Comparison of ENCODE assay signal across 16 cellular contexts in the genomic region with DNA sequence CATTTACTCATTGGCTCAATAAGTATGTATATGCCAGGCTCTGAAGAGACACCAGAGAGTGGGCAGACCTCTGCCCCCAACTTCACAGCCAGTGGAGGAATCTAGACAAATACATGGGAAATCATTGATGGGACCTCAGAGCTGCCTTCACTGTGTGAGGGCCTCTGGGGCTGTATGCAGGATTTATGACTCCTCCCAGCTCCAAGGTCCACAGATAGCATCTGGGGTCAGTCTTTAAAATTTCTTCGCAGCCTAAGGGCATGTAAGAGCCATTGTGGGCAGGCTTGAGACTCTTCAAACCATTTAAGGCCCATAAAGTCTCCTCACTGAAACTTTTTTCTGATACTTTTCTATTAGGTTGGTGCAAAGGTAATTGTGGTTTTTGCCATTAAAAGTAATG.
DNase-seq lines count a peak whose midpoint lies in the region; ATAC-seq and TF ChIP-seq lines count a peak whose summit lies in the region.
"Had no signal": no experiment of that assay in that cellular context is flagged by ENCODE, and none has a peak within 500 bp of the region (broad histone marks: within the 10 kb centered on the region; RNA-seq: fewer than 3 reads in every experiment).

No MANE protein-coding gene starts in this region.

- H3K4me2 ChIP-seq in BLaER1 treated with 17β-estradiol and CSF1 and Interleukin-3, amounts not matched to agents 10 nM and 100 nM, result peak overlapping the region; percentile 16 to 67 (median 60); a peak in 20 of 22 replicates

- no peaks in the 10 kb centered on the region for H3K27me3 ChIP-seq in BLaER1 treated with 17β-estradiol and CSF1 and Interleukin-3, amounts not matched to agents 10 nM and 100 nM

- H3K9me3 ChIP-seq in BLaER1 treated with 17β-estradiol and CSF1 and Interleukin-3, amounts not matched to agents 10 nM and 100 nM (replicated peaks in 1 of 11), result peaks cover 0 to 5% (median 0%) of the 10 kb centered on the region in 11 experiments; a peak in 1 of 22 replicates
- H3K9me3 ChIP-seq in mucosa of descending colon, result no peaks in the 10 kb centered on the region
- H3K9me3 ChIP-seq: HAP-1 had no signal

- no peak overlapping the region for H3K4me3 Mint-ChIP-seq in activated T-helper 17 cell treated with anti-CD3 and anti-CD28 coated beads, Interleukin-2, amount 50 U/mL, for 72 hours
- H3K4me3 Mint-ChIP-seq: CD4-positive, alpha-beta T cell had no signal

- no peak for TF ChIP-seq CTCF in mucosa of descending colon (IDR thresholded peaks at IDR 0.05)

- no peaks in the 10 kb centered on the region for H4K20me1 ChIP-seq in BLaER1 treated with 17β-estradiol and CSF1 and Interleukin-3, amounts not matched to agents 10 nM and 100 nM

- DNase-seq in ELF-1 (ENCODE audit: low read depth, low spot score) (peak; percentile 26), mucosa of descending colon (peak in 1 of 3 donors; percentile 22), SK-N-DZ (ENCODE audit: low spot score) (no peak), UCSD-AML1 (lab: John Stamatoyannopoulos, UW; ENCODE audit: unreplicated experiment) (no peak), NCI-H1105 (lab: John Stamatoyannopoulos, UW) (no peak)
- DNase-seq: CD4-positive, alpha-beta T cell; DMS153; DMS79; GM23248; IMR-90 had no signal

- H3K27ac ChIP-seq in BLaER1 treated with 17β-estradiol and CSF1 and Interleukin-3, amounts not matched to agents 10 nM and 100 nM, result no peak overlapping the region
- H3K27ac ChIP-seq: C4-2B, GM23248 had no signal

- intact Hi-C loops in mucosa of descending colon (cut with DNase I, micrococcal nuclease), result no loop called here

- H3K36me3 Mint-ChIP-seq in activated T-helper 17 cell treated with anti-CD3 and anti-CD28 coated beads, Interleukin-2, amount 50 U/mL, for 72 hours (ENCODE audit: low read depth), result no peaks in the 10 kb centered on the region

- no peaks in the 10 kb centered on the region for H3K27me3 Mint-ChIP-seq in activated T-helper 17 cell treated with anti-CD3 and anti-CD28 coated beads, Interleukin-2, amount 50 U/mL, for 72 hours
- H3K27me3 Mint-ChIP-seq: B cell; CD4-positive, alpha-beta T cell had no signal

- H3K4me1 ChIP-seq in BLaER1 treated with 17β-estradiol and CSF1 and Interleukin-3, amounts not matched to agents 10 nM and 100 nM, result peaks cover 15 to 45% (median 32%) of the 10 kb centered on the region in 10 experiments
- peaks cover 3% of the 10 kb centered on the region for H3K4me1 ChIP-seq in mucosa of descending colon (ENCODE audit: low read depth)

- H3K9me3 Mint-ChIP-seq in activated T-helper 17 cell treated with anti-CD3 and anti-CD28 coated beads, Interleukin-2, amount 50 U/mL, for 72 hours, result no peaks in the 10 kb centered on the region
- H3K9me3 Mint-ChIP-seq: CD4-positive, alpha-beta T cell had no signal

- H3K36me3 ChIP-seq in BLaER1 treated with 17β-estradiol and CSF1 and Interleukin-3, amounts not matched to agents 10 nM and 100 nM, result no peaks in the 10 kb centered on the region
- no peaks in the 10 kb centered on the region for H3K36me3 ChIP-seq in mucosa of descending colon (ENCODE audit: low read depth)
- H3K36me3 ChIP-seq: HAP-1 had no signal

- peak overlapping the region; percentile 7 for H3K27ac Mint-ChIP-seq in activated T-helper 17 cell treated with anti-CD3 and anti-CD28 coated beads, Interleukin-2, amount 50 U/mL, for 72 hours
- H3K27ac Mint-ChIP-seq: B cell; CD4-positive, alpha-beta T cell had no signal

- H3K4me3 ChIP-seq in BLaER1 treated with 17β-estradiol and CSF1 and Interleukin-3, amounts not matched to agents 10 nM and 100 nM, result no peak overlapping the region
- H3K4me3 ChIP-seq in mucosa of descending colon, result no peak overlapping the region
- H3K4me3 ChIP-seq: GM23248, HAP-1, K562 had no signal

- no peak for ATAC-seq in activated T-helper 17 cell treated with anti-CD3 and anti-CD28 coated beads, Interleukin-2, amount 50 U/mL, for 72 hours (replicated peaks)
- ATAC-seq in mucosa of descending colon, result peak; percentile 31
- ATAC-seq: K562 had no signal

- H3K4me1 Mint-ChIP-seq in activated T-helper 17 cell treated with anti-CD3 and anti-CD28 coated beads, Interleukin-2, amount 50 U/mL, for 72 hours, result peaks cover 9% of the 10 kb centered on the region

- no peak overlapping the region for H3K9ac ChIP-seq in BLaER1 treated with 17β-estradiol and CSF1 and Interleukin-3, amounts not matched to agents 10 nM and 100 nM
- H3K9ac ChIP-seq: GM23248 had no signal
